In genomic region chr5:57703726-57704125, GRCh38 we compare ENCODE assay signal across 17 cellular contexts.
"Had no signal": no experiment of that assay in that cellular context is flagged by ENCODE, and none has a peak within 500 bp of the region (broad histone marks: within the 10 kb centered on the region; RNA-seq: fewer than 3 reads in every experiment).

No MANE protein-coding gene starts in this region.

- H3K27ac ChIP-seq: colonic mucosa, left ventricle myocardium inferior, tibial artery, VCaP had no signal

- H3K27me3 ChIP-seq: colonic mucosa, tibial artery had no signal

- ATAC-seq: activated T-cell treated with anti-CD3 and anti-CD28 coated beads, Interleukin-2, amount 50 U/mL, for 4 hours had no signal

- H3K27ac Mint-ChIP-seq: activated naive CD4-positive, alpha-beta T cell treated with anti-CD3 and anti-CD28 coated beads, Interleukin-2, amount 10 ng/mL, durations not matched to agents 7 days and 5 days; endodermal cell had no signal

- H3K36me3 Mint-ChIP-seq: activated naive CD4-positive, alpha-beta T cell treated with anti-CD3 and anti-CD28 coated beads, Interleukin-2, amount 10 ng/mL, durations not matched to agents 7 days and 5 days had no signal

- H3K9me3 Mint-ChIP-seq: activated naive CD4-positive, alpha-beta T cell treated with anti-CD3 and anti-CD28 coated beads, Interleukin-2, amount 10 ng/mL, durations not matched to agents 7 days and 5 days; activated T-cell treated with anti-CD3 and anti-CD28 coated beads, Interleukin-2, amount 50 U/mL, for 4 hours; endodermal cell had no signal

- H3K36me3 ChIP-seq: colonic mucosa, left ventricle myocardium inferior, tibial artery had no signal

- DNase-seq: activated CD4-positive, alpha-beta T cell treated with anti-CD3 and anti-CD28 coated beads, Interleukin-2, amount 50 U/mL, for 1 hour; activated CD4-positive, CD25-positive, alpha-beta regulatory T cell treated with anti-CD3 and anti-CD28 coated beads, Interleukin-2, amount 50 U/mL, for 72 hours; activated CD8-positive, alpha-beta memory T cell treated with anti-CD3 and anti-CD28 coated beads, Interleukin-2, amount 50 U/mL, for 4 hours; activated naive CD4-positive, alpha-beta T cell treated with anti-CD3 and anti-CD28 coated beads, Interleukin-2, amount 10 ng/mL, durations not matched to agents 7 days and 5 days; activated T-cell treated with anti-CD3 and anti-CD28 coated beads, Interleukin-2, amount 50 U/mL, for 4 hours; central memory CD4-positive, alpha-beta T cell; colonic mucosa; endodermal cell; erythroblast; head of caudate nucleus; left ventricle myocardium inferior; retina; stimulated activated CD4-positive, alpha-beta T cell treated with anti-CD3 and anti-CD28 coated beads, Interleukin-12 subunit alpha, Interleukin-12 subunit beta, amount 100 ng/mL, for 4 hours; stimulated activated CD4-positive, alpha-beta T cell treated with anti-CD3 and anti-CD28 coated beads, Interleukin-2, amount 100 ng/mL, for 24 hours; stimulated activated naive CD4-positive, alpha-beta T cell treated with Interleukin-2 at 50 U/mL for 16 hours; tibial artery had no signal

- H3K4me1 ChIP-seq: colonic mucosa had no signal

- H3K4me3 ChIP-seq: colonic mucosa, left ventricle myocardium inferior, tibial artery had no signal

- H3K9me3 ChIP-seq: colonic mucosa, tibial artery had no signal
